In genomic region chr9:33942471-33943083, GRCh38 we compare ENCODE assay signal across 13 cellular contexts.
DNase-seq lines count a peak whose midpoint lies in the region; FAIRE-seq and TF ChIP-seq lines count a peak whose summit lies in the region.
"Had no signal": no experiment of that assay in that cellular context is flagged by ENCODE, and none has a peak within 500 bp of the region (broad histone marks: within the 10 kb centered on the region; RNA-seq: fewer than 3 reads in every experiment).

No MANE protein-coding gene starts in this region.

- H3K9me3 ChIP-seq in mesodermal cell (ENCODE audit: control insufficient read depth, low read length) (no peaks in the 10 kb centered on the region), ascending aorta (no peaks in the 10 kb centered on the region)

- intact Hi-C loops in ascending aorta (cut with DNase I), result loop anchor here (10.0 kb wide), 1 partner anchor 312 kb away; no protein-coding TSS in a partner anchor

- H3K27me3 ChIP-seq in ascending aorta, result no peaks in the 10 kb centered on the region

- H3K4me1 ChIP-seq in mesodermal cell (ENCODE audit: control insufficient read depth, insufficient read depth, low read length, poor library complexity, severe bottlenecking) (no peaks in the 10 kb centered on the region), ascending aorta (peaks cover 4 to 7% of the 10 kb centered on the region in 2 donors)

- TF ChIP-seq CTCF in ascending aorta (IDR thresholded peaks at IDR 0.05), result no peak

- no peak overlapping the region for H3K4me3 ChIP-seq in mesodermal cell (ENCODE audit: extremely low read depth, insufficient read depth, low read length, poor library complexity, severe bottlenecking)
- no peak overlapping the region for H3K4me3 ChIP-seq in ascending aorta

- TF ChIP-seq POLR2A in GM12891 (IDR thresholded peaks at IDR 0.05; ENCODE audit: low read depth, low read length), result no peak

- 100% methylated on average over 1 of the region's 3 CpGs; no CpG with 5 or more reads in 1 of the 2 experiments for WGBS in mesodermal cell (ENCODE audit: insufficient coverage in 2 of 2), 2 experiments

- H3K36me3 ChIP-seq in mesodermal cell (ENCODE audit: control insufficient read depth, insufficient read depth, low read length) (peaks cover 92% of the 10 kb centered on the region), ascending aorta (peaks cover 27 to 28% of the 10 kb centered on the region in 2 donors)

- FAIRE-seq in GM12891 (lab: Jason Lieb, UNC), result no peak

- H3K27ac ChIP-seq in mesodermal cell (ENCODE audit: low read depth, low read length, severe bottlenecking), result peak overlapping the region; percentile 51
- H3K27ac ChIP-seq in ascending aorta, result no peak overlapping the region

- DNase-seq in DMS53 (lab: John Stamatoyannopoulos, UW), result peak; percentile 42
- DNase-seq in NCI-H226, result peak; percentile 47
- DNase-seq in dedifferentiated amniotic fluid mesenchymal stem cell (ENCODE audit: extremely low spot score), result peak; percentile 93
- no peak for DNase-seq in GM12891 (ENCODE audit: insufficient read length, low spot score)
- DNase-seq in ascending aorta (ENCODE audit: low spot score in 2 of 2), result no peak
- no peak for DNase-seq in stimulated activated CD4-positive, alpha-beta T cell treated with anti-CD3 and anti-CD28 coated beads, Interleukin-4, amount 100 ng/mL, for 4 hours
- DNase-seq in NCI-H2171 treated with DMSO at 0.1 percent for 48 hours (lab: John Stamatoyannopoulos, UW), result no peak
- DNase-seq: activated CD8-positive, alpha-beta T cell treated with anti-CD3 and anti-CD28 coated beads, Interleukin-2, amount 10 ng/mL, durations not matched to agents 7 days and 5 days; GDM1; hippocampal formation; naive B cell; SIG-M5 had no signal

TF ChIP-seq in GM12891, 5 proteins besides CTCF, POLR2A, EP300 and RAD21:
- TF ChIP-seq TAF1 (IDR thresholded peaks at IDR 0.05; ENCODE audit: low read depth, low read length), result no peak
- no peak for TF ChIP-seq PAX5 (IDR thresholded peaks at IDR 0.05; ENCODE audit: insufficient read depth, low read length, severe bottlenecking)
- no peak for TF ChIP-seq SPI1 (IDR thresholded peaks at IDR 0.05; ENCODE audit: low read depth, low read length)
- TF ChIP-seq POLR2AphosphoS5 (IDR thresholded peaks at IDR 0.05; ENCODE audit: low read depth, low read length), result no peak
- TF ChIP-seq POU2F2 (IDR thresholded peaks at IDR 0.05; ENCODE audit: low read depth, low read length), result no peak
TF ChIP-seq in GM12891: peak in this region for 0.

Comparison
In these comparisons a context has a peak if more than half of its experiments do, and no peak if none do; other contexts are left out.
1. DNase-seq: peak in DMS53 (single experiment), NCI-H226 (single experiment) and dedifferentiated amniotic fluid mesenchymal stem cell (single experiment); none in GM12891 (single experiment), ascending aorta (0 of 2), stimulated activated CD4-positive, alpha-beta T cell treated with anti-CD3 and anti-CD28 coated beads, Interleukin-4, amount 100 ng/mL, for 4 hours (0 of 2) and NCI-H2171 treated with DMSO at 0.1 percent for 48 hours (single experiment).